8 cellular contexts compared by ENCODE assay signal in genomic region chr7:92448185-92448747, GRCh38. TPM values are rescaled to one million over a fixed set of nuclear protein-coding genes. Genes with fewer than 3 reads are reported as not detected.
DNase-seq lines count a peak whose midpoint lies in the region; TF ChIP-seq lines count a peak whose summit lies in the region.

No MANE protein-coding gene starts in this region.

- TF ChIP-seq CTCF in GM10266 (IDR thresholded peaks at IDR 0.05; ENCODE audit: control insufficient read depth, insufficient read depth, low read depth, missing control alignments): peak; percentile 34
- TF ChIP-seq CTCF in Loucy (conservative IDR thresholded peaks at IDR 0.05; ENCODE audit: low read length): peak; percentile 70

- H3K9ac ChIP-seq in Loucy (ENCODE audit: low read depth, low read length, poor library complexity, severe bottlenecking): peak overlapping the region; percentile 94
- peak overlapping the region; percentile 96 for H3K9ac ChIP-seq in iPS-15b (ENCODE audit: low read depth, low read length)

- no peaks in the 10 kb centered on the region for H3K9me2 ChIP-seq in Loucy (replicated peaks; ENCODE audit: low read depth, low read length)

- H3K79me2 ChIP-seq in Loucy (ENCODE audit: insufficient read depth, low read length): peaks cover 33% of the 10 kb centered on the region

- H3K4me2 ChIP-seq in Loucy (ENCODE audit: low read depth, low read length, poor library complexity, severe bottlenecking): peak overlapping the region; percentile 84

- H3K9me3 ChIP-seq in Loucy (ENCODE audit: insufficient read depth, low read depth, low read length) (no peaks in the 10 kb centered on the region), iPS-15b (ENCODE audit: control insufficient read depth, insufficient read depth, low read length) (no peaks in the 10 kb centered on the region)

- peaks cover 4% of the 10 kb centered on the region for H4K20me1 ChIP-seq in Loucy (ENCODE audit: insufficient read depth, low read length, poor library complexity, severe bottlenecking)

- peaks cover 8% of the 10 kb centered on the region for H3K4me1 Mint-ChIP-seq in T-helper 1 cell treated with Interleukin-12 subunit alpha and Interleukin-12 subunit beta and Interleukin-4 antibody, amounts not matched to agents 30 μg/mL and 1 μg/mL, for 36 hours (ENCODE audit: low read depth)

- H3K36me3 ChIP-seq in Loucy (ENCODE audit: insufficient read depth, low read length) (peaks cover 4% of the 10 kb centered on the region; the same call in 1 of the 2 replicates), iPS-15b (ENCODE audit: control insufficient read depth, insufficient read depth, low read length) (peaks cover 10% of the 10 kb centered on the region)

- DNase-seq in GM10266 (ENCODE audit: extremely low spot score) (peak; percentile 48), HCEC 1CT (peak; percentile 61), astrocyte of the hippocampus (ENCODE audit: low read depth, low spot score) (peak; percentile 60), mesenteric fat pad (ENCODE audit: low spot score) (no peak)

- H2AFZ ChIP-seq in Loucy (ENCODE audit: low read length): peak overlapping the region; percentile 99

- H3K4me3 ChIP-seq in Loucy (ENCODE audit: low read length, poor library complexity, severe bottlenecking): peak overlapping the region; percentile 84
- peak overlapping the region; percentile 72 for H3K4me3 ChIP-seq in iPS-15b (ENCODE audit: low read depth, low read length)
- peak overlapping the region; percentile 77 to 95 (median 89) for H3K4me3 ChIP-seq in skin epidermis

- no peaks in the 10 kb centered on the region for H3K27me3 Mint-ChIP-seq in T-helper 1 cell treated with Interleukin-12 subunit alpha and Interleukin-12 subunit beta and Interleukin-4 antibody, amounts not matched to agents 30 μg/mL and 1 μg/mL, for 36 hours (ENCODE audit: low read depth)

- peaks cover 13% of the 10 kb centered on the region for H3K36me3 Mint-ChIP-seq in T-helper 1 cell treated with Interleukin-12 subunit alpha and Interleukin-12 subunit beta and Interleukin-4 antibody, amounts not matched to agents 30 μg/mL and 1 μg/mL, for 36 hours (ENCODE audit: low read depth)

- no peaks in the 10 kb centered on the region for H3K27me3 ChIP-seq in Loucy (ENCODE audit: insufficient read depth, low read length, poor library complexity, severe bottlenecking)
- H3K27me3 ChIP-seq in iPS-15b (ENCODE audit: control insufficient read depth, insufficient read depth, low read length): no peaks in the 10 kb centered on the region

- peak overlapping the region; percentile 92 for H3K4me3 Mint-ChIP-seq in T-helper 1 cell treated with Interleukin-12 subunit alpha and Interleukin-12 subunit beta and Interleukin-4 antibody, amounts not matched to agents 30 μg/mL and 1 μg/mL, for 36 hours

- H3K4me1 ChIP-seq in Loucy (ENCODE audit: insufficient read depth, low read length, poor library complexity, severe bottlenecking) (peaks cover 15% of the 10 kb centered on the region), iPS-15b (ENCODE audit: control insufficient read depth, insufficient read depth, low read length) (no peaks in the 10 kb centered on the region)

- H3K9me3 Mint-ChIP-seq in T-helper 1 cell treated with Interleukin-12 subunit alpha and Interleukin-12 subunit beta and Interleukin-4 antibody, amounts not matched to agents 30 μg/mL and 1 μg/mL, for 36 hours: no peaks in the 10 kb centered on the region

- H3F3A ChIP-seq in Loucy (ENCODE audit: low read depth): no peaks in the 10 kb centered on the region

- peak overlapping the region; percentile 88 to 99 (median 98) for H3K27ac ChIP-seq in skin epidermis

- H3K27ac Mint-ChIP-seq in T-helper 1 cell treated with Interleukin-12 subunit alpha and Interleukin-12 subunit beta and Interleukin-4 antibody, amounts not matched to agents 30 μg/mL and 1 μg/mL, for 36 hours: peak overlapping the region; percentile 96

RNA-seq across cellular contexts. Expression of gene GATAD1, which starts 1.0 kb away (rescaled TPM):
- 29.6 TPM for total RNA-seq in mesenteric fat pad

RNA-seq across cellular contexts. Expression of gene ERVW-1, which starts 29.5 kb away (rescaled TPM):
- total RNA-seq in mesenteric fat pad: not detected
